Comparison of ENCODE assay signal across 1 cellular context in genomic region chr16:18792836-18793433, GRCh38.
TF ChIP-seq lines count a peak whose summit lies in the region.

No MANE protein-coding gene starts in this region.

TF ChIP-seq in HepG2, 621 proteins besides CTCF, POLR2A, EP300 and RAD21:
- TF ChIP-seq POLR2AphosphoS5 (IDR thresholded peaks at IDR 0.05; ENCODE audit: low read depth, low read length) (peak; percentile 23; the same call in 1 of the 2 replicates), ZFP36L2 (CRISPR knock-in tag; IDR thresholded peaks at IDR 0.05) (no peak), ATF7-NPFF (CRISPR knock-in tag; IDR thresholded peaks at IDR 0.05; ENCODE audit: low read depth) (no peak), ZBTB37 (CRISPR knock-in tag; IDR thresholded peaks at IDR 0.05) (no peak), DMAP1 (CRISPR knock-in tag; IDR thresholded peaks at IDR 0.05) (no peak), PRPF4 (IDR thresholded peaks at IDR 0.05; ENCODE audit: low read depth, low read length, poor library complexity, severe bottlenecking) (peak; percentile 47), ZNF180 (CRISPR knock-in tag; IDR thresholded peaks at IDR 0.05; ENCODE audit: borderline replicate concordance, low read depth) (no peak), NR2F2 (IDR thresholded peaks at IDR 0.05; ENCODE audit: borderline replicate concordance, low read depth) (no peak), ZBTB42 (CRISPR knock-in tag; IDR thresholded peaks at IDR 0.05) (peak; percentile 32; the same call in 1 of the 2 replicates), ZNF276 (CRISPR knock-in tag; IDR thresholded peaks at IDR 0.05; ENCODE audit: low read depth) (no peak), ZNF24 (IDR thresholded peaks at IDR 0.05) (no peak), ZNF501 (CRISPR knock-in tag; IDR thresholded peaks at IDR 0.05) (no peak), RXRA (CRISPR knock-in tag; IDR thresholded peaks at IDR 0.05) (no peak), RBM22 (optimal IDR thresholded peaks at IDR 0.05; ENCODE audit: low read length) (peak; percentile 29), PHB2 (IDR thresholded peaks at IDR 0.05; ENCODE audit: partially characterized antibody) (no peak)
TF ChIP-seq in HepG2: peak in this region for 4.
